ENCODE assay signal across 17 cellular contexts in genomic region chr10:52353960-52354394, GRCh38. TPM values are rescaled to one million over a fixed set of nuclear protein-coding genes. Genes with fewer than 3 reads are reported as not detected.
DNase-seq lines count a peak whose midpoint lies in the region; ATAC-seq and TF ChIP-seq lines count a peak whose summit lies in the region.
"Had no signal": no experiment of that assay in that cellular context is flagged by ENCODE, and none has a peak within 500 bp of the region (broad histone marks: within the 10 kb centered on the region; RNA-seq: fewer than 3 reads in every experiment).

No MANE protein-coding gene starts in this region.

- no peak overlapping the region for H3K27ac ChIP-seq in left lung

- H3K27me3 ChIP-seq in left lung, result no peaks in the 10 kb centered on the region

- peak; percentile 2 for DNase-seq in COLO829 (ENCODE audit: low spot score)
- peak; percentile 68 for DNase-seq in LHCN-M2 (ENCODE audit: low read depth)
- peak; percentile 15 for DNase-seq in epithelial cell of esophagus (ENCODE audit: low read depth)
- peak; percentile 20 for DNase-seq in non-pigmented ciliary epithelial cell (ENCODE audit: low read depth)
- no peak for DNase-seq in mucosa of gallbladder (ENCODE audit: low spot score)
- DNase-seq in NCI-H774 (lab: John Stamatoyannopoulos, UW), result no peak
- DNase-seq in left lung, result no peak
- DNase-seq: activated CD4-positive, alpha-beta T cell treated with anti-CD3 and anti-CD28 coated beads for 36 hours; activated T-cell treated with anti-CD3 and anti-CD28 coated beads for 4 hours; CD4-positive, alpha-beta T cell; NCI-H1694 treated with DMSO at 0.1 percent for 48 hours; SIG-M5; stimulated activated CD4-positive, alpha-beta T cell treated with anti-CD3 and anti-CD28 coated beads, Interleukin-12 subunit alpha, Interleukin-12 subunit beta, amount 100 ng/mL, for 4 hours; trophoblast cell had no signal

- no peaks in the 10 kb centered on the region for H3K4me1 ChIP-seq in left lung

- no peaks in the 10 kb centered on the region for H3K36me3 ChIP-seq in left lung

- ATAC-seq in HG03175 (IDR thresholded peaks at IDR 0.05; ENCODE audit: unreplicated experiment) (no peak), left lung (no peak)
- ATAC-seq: activated CD4-positive, alpha-beta T cell treated with anti-CD3 and anti-CD28 coated beads for 36 hours; esophagus mucosa; stimulated activated memory B cell treated with anti-CD40 and anti-IgM and Interleukin-4, amounts not matched to agents 10 μg/mL and 1 μg/mL and 100 μg/mL, for 72 hours had no signal

- no peak overlapping the region for H3K4me3 ChIP-seq in epithelial cell of esophagus (ENCODE audit: low read length)
- no peak overlapping the region for H3K4me3 ChIP-seq in left lung

- intact Hi-C loops in left lung (cut with DNase I), result no loop called here

- H3K9me3 ChIP-seq in left lung, result no peaks in the 10 kb centered on the region

- TF ChIP-seq CTCF in epithelial cell of esophagus (IDR thresholded peaks at IDR 0.05; ENCODE audit: insufficient read depth, low read depth, low read length, missing control alignments) (no peak), left lung (IDR thresholded peaks at IDR 0.05) (no peak)

RNA-seq across cellular contexts. Expression of gene DKK1, which starts 39.9 kb away (rescaled TPM):
- total RNA-seq in LHCN-M2 (2014; rRNA removed) (80.0 and 108 TPM in 2 replicates), mucosa of gallbladder (9.3 TPM), left lung (10 to 100 TPM; 10.5 to 36.0 TPM)
- polyA plus RNA-seq in LHCN-M2 (2012), result 122 TPM
- total RNA-seq: activated CD4-positive, alpha-beta T cell treated with anti-CD3 and anti-CD28 coated beads for 36 hours; CD4-positive, alpha-beta T cell had no signal

Comparison
In these comparisons a context has a peak if more than half of its experiments do, and no peak if none do; other contexts are left out.
1. DNase-seq: peak in COLO829 (single experiment), LHCN-M2 (single experiment), epithelial cell of esophagus (single experiment) and non-pigmented ciliary epithelial cell (single experiment); none in mucosa of gallbladder (single experiment), NCI-H774 (single experiment) and left lung (0 of 2).